ENCODE assay signal across 8 cellular contexts in the genomic region with DNA sequence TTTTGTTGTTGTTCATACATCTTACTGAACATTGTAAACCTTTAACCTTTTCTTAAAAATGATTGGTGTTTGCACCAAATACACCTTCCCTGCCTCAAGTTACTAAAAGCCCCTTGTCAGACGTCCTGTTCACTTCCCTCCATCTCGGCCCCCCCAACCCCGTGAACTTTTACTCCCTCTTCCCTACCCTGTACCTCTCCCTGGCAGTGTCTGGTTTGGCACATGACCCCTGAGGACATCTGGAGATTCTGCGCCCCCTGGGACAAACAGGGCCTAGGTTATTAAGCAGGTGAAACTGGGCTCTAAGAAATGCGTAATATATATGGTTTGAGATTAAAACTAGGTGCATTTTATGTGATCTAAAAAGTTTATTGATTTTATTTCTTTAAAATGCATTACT. TPM values are rescaled to one million over a fixed set of nuclear protein-coding genes. Genes with fewer than 3 reads are reported as not detected.
DNase-seq lines count a peak whose midpoint lies in the region; ATAC-seq and TF ChIP-seq lines count a peak whose summit lies in the region.

No MANE protein-coding gene starts in this region.

- DNase-seq in left cardiac atrium (peak; percentile 11), left ventricle myocardium superior (no peak), body of pancreas (no peak), aorta (peak in 1 of 2 donors; percentile 32), ecto neural progenitor cell (ENCODE audit: low spot score) (no peak)
- DNase-seq in stimulated activated CD4-positive, alpha-beta T cell treated with anti-CD3 and anti-CD28 coated beads, Interleukin-15, amount 100 ng/mL, for 24 hours, result no peak

- peak overlapping the region in 1 of 2 donors; percentile 81 for H3K4me3 ChIP-seq in body of pancreas
- peak overlapping the region; percentile 78 for H3K4me3 ChIP-seq in mesodermal cell (ENCODE audit: extremely low read depth, insufficient read depth, low read length, poor library complexity, severe bottlenecking)
- H3K4me3 ChIP-seq in aorta (ENCODE audit: low read length in 2 of 2), result peak overlapping the region; percentile 94 to 98

- H3K27ac ChIP-seq in body of pancreas, result peak overlapping the region in 3 of 4 donors; percentile 97 to 99 (median 98)
- no peak overlapping the region for H3K27ac ChIP-seq in mesodermal cell (ENCODE audit: low read depth, low read length, severe bottlenecking)
- no peak overlapping the region for H3K27ac ChIP-seq in aorta (ENCODE audit: low read depth in 1 of 2, low read length in 2 of 2)

- ATAC-seq in left cardiac atrium, result no peak
- no peak for ATAC-seq in left ventricle myocardium superior
- no peak for ATAC-seq in body of pancreas
- ATAC-seq in aorta (ENCODE audit: low FRiP score), result no peak
- no peak for ATAC-seq in HG03469 (IDR thresholded peaks at IDR 0.05; ENCODE audit: unreplicated experiment)

- TF ChIP-seq POLR2A in body of pancreas (IDR thresholded peaks at IDR 0.05), result no peak

- 28 to 43% methylated on average over 5 of the region's 5 CpGs for WGBS in body of pancreas, 2 donors
- 33 to 46% methylated on average over 3 to 5 of the region's 5 CpGs for whole genome bisulfite sequencing in mesodermal cell (ENCODE audit: insufficient coverage in 2 of 2), 2 experiments
- 51 to 65% methylated on average over 5 of the region's 5 CpGs for WGBS in aorta, 2 donors

- peaks cover 63% of the 10 kb centered on the region for H3K4me1 ChIP-seq in body of pancreas
- peaks cover 26% of the 10 kb centered on the region for H3K4me1 ChIP-seq in mesodermal cell (ENCODE audit: control insufficient read depth, insufficient read depth, low read length, poor library complexity, severe bottlenecking)
- H3K4me1 ChIP-seq in aorta (ENCODE audit: control insufficient read depth in 1 of 2, insufficient read depth in 2 of 2, low read length in 2 of 2), result peaks cover 0 to 5% of the 10 kb centered on the region in 2 donors

- H3K27me3 ChIP-seq in body of pancreas (no peaks in the 10 kb centered on the region), aorta (ENCODE audit: control insufficient read depth in 1 of 2, insufficient read depth in 2 of 2, low read length in 1 of 2) (no peaks in the 10 kb centered on the region)

- no peaks in the 10 kb centered on the region for H3K9me3 ChIP-seq in body of pancreas
- no peaks in the 10 kb centered on the region for H3K9me3 ChIP-seq in mesodermal cell (ENCODE audit: control insufficient read depth, low read length)
- H3K9me3 ChIP-seq in aorta (ENCODE audit: control insufficient read depth, low read length), result no peaks in the 10 kb centered on the region

- TF ChIP-seq CTCF in body of pancreas (IDR thresholded peaks at IDR 0.05), result no peak

- intact Hi-C loops in left cardiac atrium (cut with DNase I) (loop anchor here in 1 of 2 donors (5.0 kb wide), 1 partner anchor 70 kb away; no protein-coding TSS in a partner anchor), left ventricle myocardium superior (cut with micrococcal nuclease) (no loop called here), body of pancreas (cut with DNase I) (no loop called here), aorta (cut with DNase I) (no loop called here)

- H3K36me3 ChIP-seq in body of pancreas (replicated peaks in 1 of 2; ENCODE audit: insufficient read depth in 1 of 2, low read depth in 2 of 2) (peaks cover 0 to under 1% of the 10 kb centered on the region in 2 donors), mesodermal cell (ENCODE audit: control insufficient read depth, insufficient read depth, low read length) (peaks cover 24% of the 10 kb centered on the region), aorta (ENCODE audit: control insufficient read depth in 1 of 2, insufficient read depth in 2 of 2, low read length in 1 of 2) (peaks cover 0 to 4% of the 10 kb centered on the region in 2 donors)

RNA-seq across cellular contexts. Expression of a gene that starts 1.4 kb away (rescaled TPM):
- total RNA-seq in left cardiac atrium, result 10 to 100 TPM; 30.0 to 38.4 TPM
- 43.1 TPM for total RNA-seq in left ventricle myocardium superior
- total RNA-seq in body of pancreas, result 10 to 100 TPM; 43.1 to 52.4 TPM
- 32.5 TPM for polyA plus RNA-seq in mesodermal cell (2013, experiment 1 of 2)
- 33.6 TPM for polyA plus RNA-seq in mesodermal cell (2013, experiment 2 of 2)
- total RNA-seq in aorta, result 10 to 100 TPM; 27.0 to 29.4 TPM
- polyA plus RNA-seq in aorta, result 10 to 100 TPM; 14.0 to 25.3 TPM

Comparison
In these comparisons a context has a peak if more than half of its experiments do, and no peak if none do; other contexts are left out.
1. H3K27ac ChIP-seq: peak in body of pancreas (3 of 4); none in mesodermal cell (single experiment) and aorta (0 of 2).